Comparison of ENCODE assay signal across 29 cellular contexts in the genomic region with DNA sequence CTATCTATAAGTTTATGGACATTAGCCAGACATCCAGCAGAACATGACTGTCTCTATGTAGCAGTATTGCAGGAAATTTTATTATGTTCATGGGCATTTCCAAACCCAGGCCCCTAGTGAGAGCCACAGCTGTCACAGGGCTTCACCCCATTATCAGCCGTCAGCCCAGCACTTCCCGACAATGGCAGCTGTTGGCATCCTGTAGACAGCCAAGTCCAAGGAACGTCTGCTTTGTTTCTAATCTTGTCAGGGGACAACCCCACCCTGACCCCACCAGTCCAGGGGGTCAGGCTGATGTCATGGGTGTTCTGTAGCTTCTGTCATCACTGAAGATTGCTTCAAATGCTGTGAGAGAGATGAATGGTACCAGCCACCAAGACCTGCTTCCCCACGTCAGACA.
"Had no signal": no experiment of that assay in that cellular context is flagged by ENCODE, and none has a peak within 500 bp of the region (broad histone marks: within the 10 kb centered on the region; RNA-seq: fewer than 3 reads in every experiment).

No MANE protein-coding gene starts in this region.

- H3K27ac Mint-ChIP-seq: activated B cell treated with CpG ODN at 0.5 μM for 24 hours; activated CD8-positive, alpha-beta T cell treated with anti-CD3 and anti-CD28 coated beads for 36 hours; activated naive CD4-positive, alpha-beta T cell treated with anti-CD3 and anti-CD28 coated beads for 36 hours; activated naive CD4-positive, alpha-beta T cell treated with anti-CD3 and anti-CD28 coated beads, Interleukin-2, amount 50 U/mL, for 24 hours; activated naive CD8-positive, alpha-beta T cell treated with anti-CD3 and anti-CD28 coated beads for 36 hours; activated naive CD8-positive, alpha-beta T cell treated with anti-CD3 and anti-CD28 coated beads, Interleukin-2, amount 50 U/mL, for 24 hours; activated T-helper 1 cell treated with anti-CD3 and anti-CD28 coated beads, Interleukin-12 subunit alpha, Interleukin-12 subunit beta, Interleukin-2, Interleukin-4 antibody, amounts not matched to agents 30 ng/mL and 10 ng/mL and 1 ng/mL, durations not matched to agents 14 hours and 24 hours and 36 hours; activated T-helper 2 cell treated with anti-CD3 and anti-CD28 coated beads, Interferon-gamma antibody, Interleukin-2, Interleukin-4, amounts not matched to agents 10 μg/mL and 5 μg/mL and 100 μg/mL, durations not matched to agents 14 hours and 24 hours and 36 hours; endodermal cell; T-cell; T-helper 1 cell treated with Interleukin-12 subunit alpha and Interleukin-12 subunit beta and Interleukin-4 antibody, amounts not matched to agents 30 μg/mL and 1 μg/mL, for 36 hours had no signal

- H3K27me3 ChIP-seq: adrenal gland, body of pancreas, colonic mucosa had no signal

- H3K9me3 Mint-ChIP-seq: activated B cell treated with CpG ODN at 0.5 μM for 24 hours; activated CD8-positive, alpha-beta T cell treated with anti-CD3 and anti-CD28 coated beads for 36 hours; activated naive CD4-positive, alpha-beta T cell treated with anti-CD3 and anti-CD28 coated beads for 36 hours; activated naive CD4-positive, alpha-beta T cell treated with anti-CD3 and anti-CD28 coated beads, Interleukin-2, amount 50 U/mL, for 24 hours; activated naive CD8-positive, alpha-beta T cell treated with anti-CD3 and anti-CD28 coated beads for 36 hours; activated naive CD8-positive, alpha-beta T cell treated with anti-CD3 and anti-CD28 coated beads, Interleukin-2, amount 50 U/mL, for 24 hours; activated T-helper 1 cell treated with anti-CD3 and anti-CD28 coated beads, Interleukin-12 subunit alpha, Interleukin-12 subunit beta, Interleukin-2, Interleukin-4 antibody, amounts not matched to agents 30 ng/mL and 10 ng/mL and 1 ng/mL, durations not matched to agents 14 hours and 24 hours and 36 hours; activated T-helper 2 cell treated with anti-CD3 and anti-CD28 coated beads, Interferon-gamma antibody, Interleukin-2, Interleukin-4, amounts not matched to agents 10 μg/mL and 5 μg/mL and 100 μg/mL, durations not matched to agents 14 hours and 24 hours and 36 hours; endodermal cell; T-helper 1 cell treated with Interleukin-12 subunit alpha and Interleukin-12 subunit beta and Interleukin-4 antibody, amounts not matched to agents 30 μg/mL and 1 μg/mL, for 36 hours had no signal

- H3K9me3 ChIP-seq: adrenal gland, body of pancreas, colonic mucosa had no signal

- H3K4me3 Mint-ChIP-seq: activated B cell treated with CpG ODN at 0.5 μM for 24 hours; activated CD8-positive, alpha-beta T cell treated with anti-CD3 and anti-CD28 coated beads for 36 hours; activated naive CD4-positive, alpha-beta T cell treated with anti-CD3 and anti-CD28 coated beads for 36 hours; activated naive CD4-positive, alpha-beta T cell treated with anti-CD3 and anti-CD28 coated beads, Interleukin-2, amount 50 U/mL, for 24 hours; activated naive CD8-positive, alpha-beta T cell treated with anti-CD3 and anti-CD28 coated beads for 36 hours; activated naive CD8-positive, alpha-beta T cell treated with anti-CD3 and anti-CD28 coated beads, Interleukin-2, amount 50 U/mL, for 24 hours; activated T-helper 1 cell treated with anti-CD3 and anti-CD28 coated beads, Interleukin-12 subunit alpha, Interleukin-12 subunit beta, Interleukin-2, Interleukin-4 antibody, amounts not matched to agents 30 ng/mL and 10 ng/mL and 1 ng/mL, durations not matched to agents 14 hours and 24 hours and 36 hours; endodermal cell; T-cell; T-helper 1 cell treated with Interleukin-12 subunit alpha and Interleukin-12 subunit beta and Interleukin-4 antibody, amounts not matched to agents 30 μg/mL and 1 μg/mL, for 36 hours had no signal

- H3K27ac ChIP-seq: adrenal gland, body of pancreas, colonic mucosa, WERI-Rb-1 had no signal

- DNase-seq: activated B cell treated with CpG ODN at 0.5 μM for 24 hours; activated CD4-positive, alpha-beta T cell treated with anti-CD3 and anti-CD28 coated beads for 48 hours; activated CD4-positive, alpha-beta T cell treated with anti-CD3 and anti-CD28 coated beads, Interleukin-2, amount 50 U/mL, for 1 hour; activated CD4-positive, alpha-beta T cell treated with anti-CD3 and anti-CD28 coated beads, Interleukin-2, amount 50 U/mL, for 48 hours; activated CD8-positive, alpha-beta memory T cell treated with anti-CD3 and anti-CD28 coated beads for 24 hours; activated CD8-positive, alpha-beta T cell treated with anti-CD3 and anti-CD28 coated beads for 36 hours; activated effector memory CD4-positive, alpha-beta T cell treated with anti-CD3 and anti-CD28 coated beads, Interleukin-2, amount 50 U/mL, for 16 hours; activated naive CD4-positive, alpha-beta T cell treated with anti-CD3 and anti-CD28 coated beads for 36 hours; activated naive CD8-positive, alpha-beta T cell treated with anti-CD3 and anti-CD28 coated beads for 36 hours; activated naive CD8-positive, alpha-beta T cell treated with anti-CD3 and anti-CD28 coated beads, Interleukin-2, amount 50 U/mL, for 24 hours; activated T-cell treated with anti-CD3 and anti-CD28 coated beads, Interleukin-2, amount 50 U/mL, for 48 hours; adrenal gland; amygdala; aorta; body of pancreas; central memory CD4-positive, alpha-beta T cell; cerebellar nuclear complex; colonic mucosa; effector CD8-positive, alpha-beta T cell; endodermal cell; foreskin fibroblast; SW 1271; T-cell; T-helper 9 cell; WERI-Rb-1 had no signal

- H3K4me1 ChIP-seq: adrenal gland, body of pancreas, colonic mucosa had no signal

- H3K36me3 ChIP-seq: adrenal gland, colonic mucosa, WERI-Rb-1 had no signal

- H3K4me1 Mint-ChIP-seq: activated B cell treated with CpG ODN at 0.5 μM for 24 hours; activated naive CD4-positive, alpha-beta T cell treated with anti-CD3 and anti-CD28 coated beads, Interleukin-2, amount 50 U/mL, for 24 hours; activated naive CD8-positive, alpha-beta T cell treated with anti-CD3 and anti-CD28 coated beads for 36 hours; activated naive CD8-positive, alpha-beta T cell treated with anti-CD3 and anti-CD28 coated beads, Interleukin-2, amount 50 U/mL, for 24 hours; T-cell had no signal

- H3K27me3 Mint-ChIP-seq: activated naive CD8-positive, alpha-beta T cell treated with anti-CD3 and anti-CD28 coated beads for 36 hours had no signal

- H3K4me3 ChIP-seq: adrenal gland, body of pancreas, colonic mucosa had no signal

- H3K36me3 Mint-ChIP-seq: activated naive CD4-positive, alpha-beta T cell treated with anti-CD3 and anti-CD28 coated beads, Interleukin-2, amount 50 U/mL, for 24 hours; activated naive CD8-positive, alpha-beta T cell treated with anti-CD3 and anti-CD28 coated beads for 36 hours; T-cell had no signal
